In the genomic region with DNA sequence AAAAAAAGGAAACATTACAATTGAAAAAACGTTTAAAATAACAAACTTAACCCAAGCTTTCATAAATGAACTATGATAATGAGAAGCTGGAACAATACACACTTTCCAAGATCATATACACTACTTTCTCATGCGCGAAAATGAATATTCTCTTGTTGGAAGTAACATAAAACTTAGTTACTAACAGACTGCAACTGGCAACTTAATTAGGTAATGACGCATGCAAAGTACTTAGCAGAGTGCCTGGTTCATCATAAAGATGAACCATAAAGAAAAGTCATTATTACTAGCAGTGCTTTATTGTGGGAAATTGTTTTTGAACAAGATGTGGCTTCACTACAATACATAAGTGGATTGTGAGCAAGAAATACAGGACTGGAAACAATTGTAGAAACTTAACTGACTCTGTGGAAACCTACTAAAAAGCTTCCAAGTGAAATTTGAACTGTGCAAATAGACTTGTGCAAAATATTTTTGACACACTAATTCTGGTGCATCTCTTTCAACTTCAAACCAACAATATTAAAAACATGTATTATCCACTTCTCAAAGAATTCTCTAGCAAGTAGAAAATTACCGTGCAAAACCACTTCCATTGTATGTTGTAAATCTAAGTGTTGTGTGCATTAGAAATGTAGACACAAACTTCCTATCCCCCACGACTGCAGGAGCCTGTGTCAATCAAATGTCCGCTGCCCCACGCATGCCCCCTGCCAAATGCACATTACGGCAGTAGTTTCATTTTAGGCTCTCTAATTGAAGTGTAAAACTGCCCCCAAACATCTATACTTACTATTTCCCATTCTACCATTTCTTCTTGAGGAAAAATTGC, we compare ENCODE assay signal across 1 cellular context.
A peak's percentile ranks its signal among the peaks of the same experiment; 100 is the strongest.
TF ChIP-seq lines count a peak whose summit lies in the region.

No MANE protein-coding gene starts in this region.

TF ChIP-seq in HEK293, 187 proteins besides CTCF, POLR2A, EP300 and RAD21 (continued from another document and continues in another):
- TF ChIP-seq, protein P1, sequence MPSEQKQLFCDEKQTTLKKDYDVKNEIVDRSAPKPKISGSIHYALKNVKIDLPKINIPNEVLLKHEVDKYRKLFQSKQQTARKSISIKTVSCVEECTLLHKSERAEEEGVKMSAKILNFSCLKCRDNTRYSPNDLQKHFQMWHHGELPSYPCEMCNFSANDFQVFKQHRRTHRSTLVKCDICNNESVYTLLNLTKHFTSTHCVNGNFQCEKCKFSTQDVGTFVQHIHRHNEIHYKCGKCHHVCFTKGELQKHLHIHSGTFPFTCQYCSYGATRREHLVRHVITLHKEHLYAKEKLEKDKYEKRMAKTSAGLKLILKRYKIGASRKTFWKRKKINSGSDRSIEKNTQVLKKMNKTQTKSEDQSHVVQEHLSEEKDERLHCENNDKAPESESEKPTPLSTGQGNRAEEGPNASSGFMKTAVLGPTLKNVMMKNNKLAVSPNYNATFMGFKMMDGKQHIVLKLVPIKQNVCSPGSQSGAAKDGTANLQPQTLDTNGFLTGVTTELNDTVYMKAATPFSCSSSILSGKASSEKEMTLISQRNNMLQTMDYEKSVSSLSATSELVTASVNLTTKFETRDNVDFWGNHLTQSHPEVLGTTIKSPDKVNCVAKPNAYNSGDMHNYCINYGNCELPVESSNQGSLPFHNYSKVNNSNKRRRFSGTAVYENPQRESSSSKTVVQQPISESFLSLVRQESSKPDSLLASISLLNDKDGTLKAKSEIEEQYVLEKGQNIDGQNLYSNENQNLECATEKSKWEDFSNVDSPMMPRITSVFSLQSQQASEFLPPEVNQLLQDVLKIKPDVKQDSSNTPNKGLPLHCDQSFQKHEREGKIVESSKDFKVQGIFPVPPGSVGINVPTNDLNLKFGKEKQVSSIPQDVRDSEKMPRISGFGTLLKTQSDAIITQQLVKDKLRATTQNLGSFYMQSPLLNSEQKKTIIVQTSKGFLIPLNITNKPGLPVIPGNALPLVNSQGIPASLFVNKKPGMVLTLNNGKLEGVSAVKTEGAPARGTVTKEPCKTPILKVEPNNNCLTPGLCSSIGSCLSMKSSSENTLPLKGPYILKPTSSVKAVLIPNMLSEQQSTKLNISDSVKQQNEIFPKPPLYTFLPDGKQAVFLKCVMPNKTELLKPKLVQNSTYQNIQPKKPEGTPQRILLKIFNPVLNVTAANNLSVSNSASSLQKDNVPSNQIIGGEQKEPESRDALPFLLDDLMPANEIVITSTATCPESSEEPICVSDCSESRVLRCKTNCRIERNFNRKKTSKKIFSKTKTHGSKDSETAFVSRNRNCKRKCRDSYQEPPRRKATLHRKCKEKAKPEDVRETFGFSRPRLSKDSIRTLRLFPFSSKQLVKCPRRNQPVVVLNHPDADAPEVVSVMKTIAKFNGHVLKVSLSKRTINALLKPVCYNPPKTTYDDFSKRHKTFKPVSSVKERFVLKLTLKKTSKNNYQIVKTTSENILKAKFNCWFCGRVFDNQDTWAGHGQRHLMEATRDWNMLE (tag by site-specific recombination; conservative IDR thresholded peaks at IDR 0.05; ENCODE audit: low read depth): no peak
- TF ChIP-seq ZSCAN16 (tag by site-specific recombination; IDR thresholded peaks at IDR 0.05) (no peak), ZNF133 (tag by site-specific recombination; IDR thresholded peaks at IDR 0.05) (no peak), ZNF24 (tag by site-specific recombination; IDR thresholded peaks at IDR 0.05) (peak; percentile 77), EGR2 (tag by site-specific recombination; IDR thresholded peaks at IDR 0.05; ENCODE audit: low read depth) (no peak), ZNF146 (tag by site-specific recombination; IDR thresholded peaks at IDR 0.05) (no peak), ZNF175 (tag by site-specific recombination; IDR thresholded peaks at IDR 0.05) (no peak), ZNF211 (tag by site-specific recombination; IDR thresholded peaks at IDR 0.05; ENCODE audit: low read depth) (no peak), GLI4 (tag by site-specific recombination; IDR thresholded peaks at IDR 0.05) (no peak), ZNF155 (tag by site-specific recombination; IDR thresholded peaks at IDR 0.05) (no peak), ZNF274 (IDR thresholded peaks at IDR 0.05; ENCODE audit: low read length) (no peak), ZNF274 (tag by site-specific recombination; IDR thresholded peaks at IDR 0.05; ENCODE audit: borderline replicate concordance) (no peak), ZNF335 (tag by site-specific recombination; conservative IDR thresholded peaks at IDR 0.05) (no peak; the same call in 1 of the 2 replicates), ZNF366 (tag by site-specific recombination; conservative IDR thresholded peaks at IDR 0.05) (peak; percentile 87), YY2 (tag by site-specific recombination; IDR thresholded peaks at IDR 0.05) (no peak), ZNF791 (tag by site-specific recombination; IDR thresholded peaks at IDR 0.05) (no peak), ZNF433 (tag by site-specific recombination; IDR thresholded peaks at IDR 0.05; ENCODE audit: low read depth) (no peak), ZNF785 (tag by site-specific recombination; IDR thresholded peaks at IDR 0.05) (no peak), BCL11B (tag by site-specific recombination; IDR thresholded peaks at IDR 0.05; ENCODE audit: low read depth) (no peak), ZSCAN30 (tag by site-specific recombination; IDR thresholded peaks at IDR 0.05) (peak; percentile 62), KLF9 (tag by site-specific recombination; IDR thresholded peaks at IDR 0.05; ENCODE audit: low read depth) (no peak), GLIS2 (tag by site-specific recombination; IDR thresholded peaks at IDR 0.05) (peak; percentile 47; the same call in 1 of the 2 replicates), ZNF221 (tag by site-specific recombination; IDR thresholded peaks at IDR 0.05; ENCODE audit: borderline replicate concordance) (peak; percentile 52; the same call in 1 of the 2 replicates), ZNF311 (tag by site-specific recombination; IDR thresholded peaks at IDR 0.05; ENCODE audit: borderline replicate concordance) (no peak), ZNF664 (tag by site-specific recombination; IDR thresholded peaks at IDR 0.05) (no peak), ZNF423 (tag by site-specific recombination; IDR thresholded peaks at IDR 0.05) (no peak), ZNF561 (tag by site-specific recombination; IDR thresholded peaks at IDR 0.05; ENCODE audit: borderline replicate concordance) (no peak), ZNF560 (tag by site-specific recombination; IDR thresholded peaks at IDR 0.05; ENCODE audit: borderline replicate concordance) (no peak), ZNF600 (tag by site-specific recombination; IDR thresholded peaks at IDR 0.05) (no peak), ZNF114 (tag by site-specific recombination; IDR thresholded peaks at IDR 0.05) (no peak), ZNF830 (tag by site-specific recombination; IDR thresholded peaks at IDR 0.05; ENCODE audit: low read depth) (no peak), ZBTB17 (tag by site-specific recombination; IDR thresholded peaks at IDR 0.05) (peak; percentile 42; the same call in 1 of the 2 replicates), ZNF138 (tag by site-specific recombination; IDR thresholded peaks at IDR 0.05; ENCODE audit: borderline replicate concordance) (no peak), ZBTB21 (tag by site-specific recombination; IDR thresholded peaks at IDR 0.05) (no peak)
- TF ChIP-seq, protein P2, sequence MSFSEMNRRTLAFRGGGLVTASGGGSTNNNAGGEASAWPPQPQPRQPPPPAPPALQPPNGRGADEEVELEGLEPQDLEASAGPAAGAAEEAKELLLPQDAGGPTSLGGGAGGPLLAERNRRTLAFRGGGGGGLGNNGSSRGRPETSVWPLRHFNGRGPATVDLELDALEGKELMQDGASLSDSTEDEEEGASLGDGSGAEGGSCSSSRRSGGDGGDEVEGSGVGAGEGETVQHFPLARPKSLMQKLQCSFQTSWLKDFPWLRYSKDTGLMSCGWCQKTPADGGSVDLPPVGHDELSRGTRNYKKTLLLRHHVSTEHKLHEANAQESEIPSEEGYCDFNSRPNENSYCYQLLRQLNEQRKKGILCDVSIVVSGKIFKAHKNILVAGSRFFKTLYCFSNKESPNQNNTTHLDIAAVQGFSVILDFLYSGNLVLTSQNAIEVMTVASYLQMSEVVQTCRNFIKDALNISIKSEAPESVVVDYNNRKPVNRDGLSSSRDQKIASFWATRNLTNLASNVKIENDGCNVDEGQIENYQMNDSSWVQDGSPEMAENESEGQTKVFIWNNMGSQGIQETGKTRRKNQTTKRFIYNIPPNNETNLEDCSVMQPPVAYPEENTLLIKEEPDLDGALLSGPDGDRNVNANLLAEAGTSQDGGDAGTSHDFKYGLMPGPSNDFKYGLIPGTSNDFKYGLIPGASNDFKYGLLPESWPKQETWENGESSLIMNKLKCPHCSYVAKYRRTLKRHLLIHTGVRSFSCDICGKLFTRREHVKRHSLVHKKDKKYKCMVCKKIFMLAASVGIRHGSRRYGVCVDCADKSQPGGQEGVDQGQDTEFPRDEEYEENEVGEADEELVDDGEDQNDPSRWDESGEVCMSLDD (tag by site-specific recombination; IDR thresholded peaks at IDR 0.05): no peak
- TF ChIP-seq, protein P3, sequence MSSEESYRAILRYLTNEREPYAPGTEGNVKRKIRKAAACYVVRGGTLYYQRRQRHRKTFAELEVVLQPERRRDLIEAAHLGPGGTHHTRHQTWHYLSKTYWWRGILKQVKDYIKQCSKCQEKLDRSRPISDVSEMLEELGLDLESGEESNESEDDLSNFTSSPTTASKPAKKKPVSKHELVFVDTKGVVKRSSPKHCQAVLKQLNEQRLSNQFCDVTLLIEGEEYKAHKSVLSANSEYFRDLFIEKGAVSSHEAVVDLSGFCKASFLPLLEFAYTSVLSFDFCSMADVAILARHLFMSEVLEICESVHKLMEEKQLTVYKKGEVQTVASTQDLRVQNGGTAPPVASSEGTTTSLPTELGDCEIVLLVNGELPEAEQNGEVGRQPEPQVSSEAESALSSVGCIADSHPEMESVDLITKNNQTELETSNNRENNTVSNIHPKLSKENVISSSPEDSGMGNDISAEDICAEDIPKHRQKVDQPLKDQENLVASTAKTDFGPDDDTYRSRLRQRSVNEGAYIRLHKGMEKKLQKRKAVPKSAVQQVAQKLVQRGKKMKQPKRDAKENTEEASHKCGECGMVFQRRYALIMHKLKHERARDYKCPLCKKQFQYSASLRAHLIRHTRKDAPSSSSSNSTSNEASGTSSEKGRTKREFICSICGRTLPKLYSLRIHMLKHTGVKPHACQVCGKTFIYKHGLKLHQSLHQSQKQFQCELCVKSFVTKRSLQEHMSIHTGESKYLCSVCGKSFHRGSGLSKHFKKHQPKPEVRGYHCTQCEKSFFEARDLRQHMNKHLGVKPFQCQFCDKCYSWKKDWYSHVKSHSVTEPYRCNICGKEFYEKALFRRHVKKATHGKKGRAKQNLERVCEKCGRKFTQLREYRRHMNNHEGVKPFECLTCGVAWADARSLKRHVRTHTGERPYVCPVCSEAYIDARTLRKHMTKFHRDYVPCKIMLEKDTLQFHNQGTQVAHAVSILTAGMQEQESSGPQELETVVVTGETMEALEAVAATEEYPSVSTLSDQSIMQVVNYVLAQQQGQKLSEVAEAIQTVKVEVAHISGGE (tag by site-specific recombination; conservative IDR thresholded peaks at IDR 0.05; ENCODE audit: low read depth): no peak
- TF ChIP-seq, protein P4, sequence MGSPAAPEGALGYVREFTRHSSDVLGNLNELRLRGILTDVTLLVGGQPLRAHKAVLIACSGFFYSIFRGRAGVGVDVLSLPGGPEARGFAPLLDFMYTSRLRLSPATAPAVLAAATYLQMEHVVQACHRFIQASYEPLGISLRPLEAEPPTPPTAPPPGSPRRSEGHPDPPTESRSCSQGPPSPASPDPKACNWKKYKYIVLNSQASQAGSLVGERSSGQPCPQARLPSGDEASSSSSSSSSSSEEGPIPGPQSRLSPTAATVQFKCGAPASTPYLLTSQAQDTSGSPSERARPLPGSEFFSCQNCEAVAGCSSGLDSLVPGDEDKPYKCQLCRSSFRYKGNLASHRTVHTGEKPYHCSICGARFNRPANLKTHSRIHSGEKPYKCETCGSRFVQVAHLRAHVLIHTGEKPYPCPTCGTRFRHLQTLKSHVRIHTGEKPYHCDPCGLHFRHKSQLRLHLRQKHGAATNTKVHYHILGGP (tag by site-specific recombination; IDR thresholded peaks at IDR 0.05): peak; percentile 69; the same call in 1 of the 2 replicates
- TF ChIP-seq, protein P5, sequence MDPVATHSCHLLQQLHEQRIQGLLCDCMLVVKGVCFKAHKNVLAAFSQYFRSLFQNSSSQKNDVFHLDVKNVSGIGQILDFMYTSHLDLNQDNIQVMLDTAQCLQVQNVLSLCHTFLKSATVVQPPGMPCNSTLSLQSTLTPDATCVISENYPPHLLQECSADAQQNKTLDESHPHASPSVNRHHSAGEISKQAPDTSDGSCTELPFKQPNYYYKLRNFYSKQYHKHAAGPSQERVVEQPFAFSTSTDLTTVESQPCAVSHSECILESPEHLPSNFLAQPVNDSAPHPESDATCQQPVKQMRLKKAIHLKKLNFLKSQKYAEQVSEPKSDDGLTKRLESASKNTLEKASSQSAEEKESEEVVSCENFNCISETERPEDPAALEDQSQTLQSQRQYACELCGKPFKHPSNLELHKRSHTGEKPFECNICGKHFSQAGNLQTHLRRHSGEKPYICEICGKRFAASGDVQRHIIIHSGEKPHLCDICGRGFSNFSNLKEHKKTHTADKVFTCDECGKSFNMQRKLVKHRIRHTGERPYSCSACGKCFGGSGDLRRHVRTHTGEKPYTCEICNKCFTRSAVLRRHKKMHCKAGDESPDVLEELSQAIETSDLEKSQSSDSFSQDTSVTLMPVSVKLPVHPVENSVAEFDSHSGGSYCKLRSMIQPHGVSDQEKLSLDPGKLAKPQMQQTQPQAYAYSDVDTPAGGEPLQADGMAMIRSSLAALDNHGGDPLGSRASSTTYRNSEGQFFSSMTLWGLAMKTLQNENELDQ (tag by site-specific recombination; IDR thresholded peaks at IDR 0.05; ENCODE audit: low read depth): no peak
- TF ChIP-seq, protein P6, sequence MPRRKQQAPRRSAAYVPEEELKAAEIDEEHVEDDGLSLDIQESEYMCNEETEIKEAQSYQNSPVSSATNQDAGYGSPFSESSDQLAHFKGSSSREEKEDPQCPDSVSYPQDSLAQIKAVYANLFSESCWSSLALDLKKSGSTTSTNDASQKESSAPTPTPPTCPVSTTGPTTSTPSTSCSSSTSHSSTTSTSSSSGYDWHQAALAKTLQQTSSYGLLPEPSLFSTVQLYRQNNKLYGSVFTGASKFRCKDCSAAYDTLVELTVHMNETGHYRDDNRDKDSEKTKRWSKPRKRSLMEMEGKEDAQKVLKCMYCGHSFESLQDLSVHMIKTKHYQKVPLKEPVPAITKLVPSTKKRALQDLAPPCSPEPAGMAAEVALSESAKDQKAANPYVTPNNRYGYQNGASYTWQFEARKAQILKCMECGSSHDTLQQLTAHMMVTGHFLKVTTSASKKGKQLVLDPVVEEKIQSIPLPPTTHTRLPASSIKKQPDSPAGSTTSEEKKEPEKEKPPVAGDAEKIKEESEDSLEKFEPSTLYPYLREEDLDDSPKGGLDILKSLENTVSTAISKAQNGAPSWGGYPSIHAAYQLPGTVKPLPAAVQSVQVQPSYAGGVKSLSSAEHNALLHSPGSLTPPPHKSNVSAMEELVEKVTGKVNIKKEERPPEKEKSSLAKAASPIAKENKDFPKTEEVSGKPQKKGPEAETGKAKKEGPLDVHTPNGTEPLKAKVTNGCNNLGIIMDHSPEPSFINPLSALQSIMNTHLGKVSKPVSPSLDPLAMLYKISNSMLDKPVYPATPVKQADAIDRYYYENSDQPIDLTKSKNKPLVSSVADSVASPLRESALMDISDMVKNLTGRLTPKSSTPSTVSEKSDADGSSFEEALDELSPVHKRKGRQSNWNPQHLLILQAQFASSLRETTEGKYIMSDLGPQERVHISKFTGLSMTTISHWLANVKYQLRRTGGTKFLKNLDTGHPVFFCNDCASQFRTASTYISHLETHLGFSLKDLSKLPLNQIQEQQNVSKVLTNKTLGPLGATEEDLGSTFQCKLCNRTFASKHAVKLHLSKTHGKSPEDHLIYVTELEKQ (tag by site-specific recombination; IDR thresholded peaks at IDR 0.05; ENCODE audit: borderline replicate concordance): peak; percentile 93
